11 cellular contexts compared by ENCODE assay signal in genomic region chr16:81042821-81043220, GRCh38. TPM values are rescaled to one million over a fixed set of nuclear protein-coding genes. Genes with fewer than 3 reads are reported as not detected.
DNase-seq lines count a peak whose midpoint lies in the region; ATAC-seq and TF ChIP-seq lines count a peak whose summit lies in the region.
"Had no signal": no experiment of that assay in that cellular context is flagged by ENCODE, and none has a peak within 500 bp of the region (broad histone marks: within the 10 kb centered on the region; RNA-seq: fewer than 3 reads in every experiment).

No MANE protein-coding gene starts in this region.

- no peaks in the 10 kb centered on the region for H4K20me1 ChIP-seq in IMR-90 (ENCODE audit: insufficient read depth, low read length)

- H3K4me2 ChIP-seq in IMR-90 (ENCODE audit: low read depth, low read length) = no peak overlapping the region
- H3K4me2 ChIP-seq: BLaER1 treated with 17β-estradiol and CSF1 and Interleukin-3, amounts not matched to agents 10 nM and 100 nM had no signal

- H3K9ac ChIP-seq in IMR-90 (ENCODE audit: low read depth, low read length) = no peak overlapping the region
- H3K9ac ChIP-seq: BLaER1 treated with 17β-estradiol and CSF1 and Interleukin-3, amounts not matched to agents 10 nM and 100 nM had no signal

- no peak overlapping the region for H2BK120ac ChIP-seq in IMR-90 (ENCODE audit: low read depth, low read length)

- no peak overlapping the region for H2AK9ac ChIP-seq in IMR-90 (replicated peaks; ENCODE audit: low read depth, low read length, poor library complexity)

- H3K4me3 ChIP-seq in IMR-90 (ENCODE audit: insufficient read depth, low read depth, low read length) = no peak overlapping the region
- H3K4me3 ChIP-seq: BLaER1 treated with 17β-estradiol and CSF1 and Interleukin-3, amounts not matched to agents 10 nM and 100 nM had no signal

- no peak for TF ChIP-seq CTCF in IMR-90 (conservative IDR thresholded peaks at IDR 0.05; ENCODE audit: low read depth, low read length)
- no peak for TF ChIP-seq CTCF in nephron progenitor cell (IDR thresholded peaks at IDR 0.05)
- TF ChIP-seq CTCF in GM10248 (IDR thresholded peaks at IDR 0.05; ENCODE audit: control extremely low read depth, extremely low read depth, low read depth, missing control alignments) = no peak

- DNase-seq in activated T-cell treated with anti-CD3 and anti-CD28 coated beads, Interleukin-2, amount 50 U/mL, for 24 hours = no peak
- DNase-seq in activated T-cell treated with anti-CD3 and anti-CD28 coated beads for 4 hours (no peak), IMR-90 (no peak), nephron progenitor cell (no peak), GM10248 (ENCODE audit: extremely low spot score) (no peak)
- DNase-seq: Calu3; CD8-positive, alpha-beta T cell; DMS79 treated with DMSO at 0.1 percent for 48 hours; H9 had no signal

- H4K91ac ChIP-seq in IMR-90 (ENCODE audit: insufficient read depth, low read depth, low read length) = no peak overlapping the region

- TF ChIP-seq RAD21 in IMR-90 (IDR thresholded peaks at IDR 0.05; ENCODE audit: low read length) = no peak

- H3K36me3 Mint-ChIP-seq in activated T-cell treated with anti-CD3 and anti-CD28 coated beads, Interleukin-2, amount 50 U/mL, for 24 hours (ENCODE audit: low read depth) = peaks cover 83% of the 10 kb centered on the region
- peaks cover 82% of the 10 kb centered on the region for H3K36me3 Mint-ChIP-seq in nephron progenitor cell (ENCODE audit: low read depth)

- H3K56ac ChIP-seq in IMR-90 (ENCODE audit: extremely low read depth, insufficient read depth, low read length) = no peak overlapping the region

- H2AFZ ChIP-seq in IMR-90 (replicated peaks; ENCODE audit: low read length, poor library complexity) = no peak overlapping the region

- H3K18ac ChIP-seq in IMR-90 (ENCODE audit: low read depth, low read length) = no peak overlapping the region

- CTCF ChIA-PET in IMR-90 (lab: Yijun Ruan, JAX) = no interaction called here
- CTCF ChIA-PET in GM10248 (lab: Yijun Ruan, JAX) = interaction anchor here (1.0 kb wide), 1 partner anchor 9 kb away, joined by 5 read pairs; no protein-coding TSS in a partner anchor

- peak overlapping the region; percentile 19 for H3K27ac Mint-ChIP-seq in activated T-cell treated with anti-CD3 and anti-CD28 coated beads, Interleukin-2, amount 50 U/mL, for 24 hours
- peak overlapping the region; percentile 74 for H3K27ac Mint-ChIP-seq in nephron progenitor cell
- H3K27ac Mint-ChIP-seq: B cell; CD8-positive, alpha-beta T cell; H9 had no signal

- H3K14ac ChIP-seq in IMR-90 (replicated peaks; ENCODE audit: low read depth, low read length) = no peak overlapping the region

- H3K27ac ChIP-seq in IMR-90 (ENCODE audit: insufficient read depth, low read length) = no peak overlapping the region
- H3K27ac ChIP-seq: BLaER1 treated with 17β-estradiol and CSF1 and Interleukin-3, amounts not matched to agents 10 nM and 100 nM had no signal

- no peak overlapping the region for H3K23ac ChIP-seq in IMR-90 (ENCODE audit: low read depth, low read length)

- H3K4me3 Mint-ChIP-seq in activated T-cell treated with anti-CD3 and anti-CD28 coated beads, Interleukin-2, amount 50 U/mL, for 24 hours = no peak overlapping the region
- no peak overlapping the region for H3K4me3 Mint-ChIP-seq in nephron progenitor cell
- H3K4me3 Mint-ChIP-seq: B cell; CD8-positive, alpha-beta T cell; H9 had no signal

- no peak overlapping the region for H3K4ac ChIP-seq in IMR-90 (ENCODE audit: low read depth, low read length)

- no peak overlapping the region for H2BK15ac ChIP-seq in IMR-90 (ENCODE audit: low read depth, low read length)

- no peaks in the 10 kb centered on the region for H3K9me3 Mint-ChIP-seq in activated T-cell treated with anti-CD3 and anti-CD28 coated beads, Interleukin-2, amount 50 U/mL, for 24 hours
- H3K9me3 Mint-ChIP-seq in nephron progenitor cell = peaks cover 4% of the 10 kb centered on the region
- H3K9me3 Mint-ChIP-seq: CD8-positive, alpha-beta T cell; H9 had no signal

- H3K4me1 Mint-ChIP-seq in activated T-cell treated with anti-CD3 and anti-CD28 coated beads, Interleukin-2, amount 50 U/mL, for 24 hours (ENCODE audit: low read depth) = peaks cover 17% of the 10 kb centered on the region
- peaks cover 11% of the 10 kb centered on the region for H3K4me1 Mint-ChIP-seq in nephron progenitor cell

- POLR2A ChIA-PET in IMR-90 (lab: Charles Lee; ENCODE audit: unreplicated experiment) = no interaction called here
- POLR2A ChIA-PET in GM10248 (lab: Yijun Ruan, JAX) = no interaction called here

- H4K5ac ChIP-seq in IMR-90 (ENCODE audit: low read depth, low read length) = no peak overlapping the region

- peaks cover 31% of the 10 kb centered on the region for H3K36me3 ChIP-seq in IMR-90 (ENCODE audit: control insufficient read depth, insufficient read depth, low read length)

- TF ChIP-seq POLR2A in IMR-90 (IDR thresholded peaks at IDR 0.05; ENCODE audit: low read depth, low read length) = no peak

- no CpG with 5 or more reads among the region's 2 CpGs for WGBS in IMR-90 (ENCODE audit: extremely low coverage in 2 of 2, insufficient read length in 1 of 2), 2 experiments

- H3K27me3 ChIP-seq in IMR-90 (ENCODE audit: control insufficient read depth, insufficient read depth, low read length) = no peaks in the 10 kb centered on the region
- H3K27me3 ChIP-seq: BLaER1 treated with 17β-estradiol and CSF1 and Interleukin-3, amounts not matched to agents 10 nM and 100 nM had no signal

- dilution Hi-C loops in IMR-90 (cut with HindIII; ENCODE audit: low sequenced_read_pairs, unreplicated experiment) = no loop called here

- H3K27me3 Mint-ChIP-seq in activated T-cell treated with anti-CD3 and anti-CD28 coated beads, Interleukin-2, amount 50 U/mL, for 24 hours = no peaks in the 10 kb centered on the region
- no peaks in the 10 kb centered on the region for H3K27me3 Mint-ChIP-seq in nephron progenitor cell (ENCODE audit: low read depth, poor library complexity)
- H3K27me3 Mint-ChIP-seq: B cell had no signal

- H4K8ac ChIP-seq in IMR-90 (ENCODE audit: low read depth in 2 of 2, low read length in 2 of 2) = no peak overlapping the region

- H3K9me1 ChIP-seq in IMR-90 (ENCODE audit: insufficient read depth, low read length) = peaks cover 7% of the 10 kb centered on the region; the same call in 1 of the 2 replicates

- no peak overlapping the region for H2BK5ac ChIP-seq in IMR-90 (ENCODE audit: low read depth, low read length, poor library complexity, severe bottlenecking)

- ATAC-seq in IMR-90 (ENCODE audit: low read depth) = no peak
- ATAC-seq: CD8-positive, alpha-beta T cell had no signal

- H3K79me1 ChIP-seq in IMR-90 (ENCODE audit: low read depth in 1 of 2, low read length in 2 of 2) = peaks cover 20 to 26% of the 10 kb centered on the region in 2 experiments; a peak in 3 of 4 replicates

- H2BK20ac ChIP-seq in IMR-90 (ENCODE audit: low read depth, low read length) = no peak overlapping the region

- no TSS peak for BruUV-seq in IMR-90 (replicated peaks; lab: Mats Ljungman, UMichigan)

- in situ Hi-C loops in IMR-90 (cut with MboI; ENCODE audit: low sequenced_read_pairs) = loop anchor here (25.0 kb wide), 1 partner anchor 694 kb away; no protein-coding TSS in a partner anchor

- no peaks in the 10 kb centered on the region for H3K9me3 ChIP-seq in IMR-90 (ENCODE audit: control insufficient read depth, insufficient read depth, low read length)

- no peak overlapping the region for H2AK5ac ChIP-seq in IMR-90 (ENCODE audit: low read depth, low read length)

- H3K4me1 ChIP-seq in IMR-90 (ENCODE audit: control insufficient read depth, insufficient read depth, low read length) = no peaks in the 10 kb centered on the region; the same call in 1 of the 2 replicates

- intact Hi-C loops in IMR-90 (cut with micrococcal nuclease) = no loop called here

TF ChIP-seq in IMR-90, 13 proteins besides CTCF, POLR2A, EP300 and RAD21:
- TF ChIP-seq MAZ (IDR thresholded peaks at IDR 0.05; ENCODE audit: borderline replicate concordance, low read depth, low read length) (no peak), CEBPB (IDR thresholded peaks at IDR 0.05; ENCODE audit: low read depth, low read length) (0 out of 2 replicates have a peak, but pooled peaks have one; percentile 43), NFE2L2 (IDR thresholded peaks at IDR 0.05; ENCODE audit: low read depth, low read length) (no peak), ELK1 (IDR thresholded peaks at IDR 0.05; ENCODE audit: borderline replicate concordance, low read depth, low read length) (no peak), SMC3 (IDR thresholded peaks at IDR 0.05; ENCODE audit: low read depth, low read length) (no peak)

RNA-seq across cellular contexts. Expression of gene ATMIN, which starts 7.2 kb away (rescaled TPM):
- total RNA-seq in IMR-90 (2012; rRNA removed) = 38.9 and 45.9 TPM in 2 replicates
- 13.5 and 15.8 TPM in 2 replicates for polyA plus RNA-seq in IMR-90 (2012; rRNA removed)
- polyA plus RNA-seq in IMR-90 (2012; cell fraction: cytosol; rRNA removed) = 5.0 and 5.6 TPM in 2 replicates
- 1.9 and 13.6 TPM in 2 replicates for polyA plus RNA-seq in IMR-90 (2012; cell fraction: nucleus; rRNA removed; ENCODE audit: low replicate concordance)

RNA-seq across cellular contexts. Expression of gene C16orf46, which starts 34.2 kb away (rescaled TPM):
- under 0.01 and 0.72 TPM in 2 replicates for total RNA-seq in IMR-90 (2012; rRNA removed)
- polyA plus RNA-seq in IMR-90 (2012; rRNA removed) = 0.27 and 0.55 TPM in 2 replicates
- polyA plus RNA-seq in IMR-90 (2012; cell fraction: cytosol; rRNA removed) = 0.23 TPM in 1 of 2 replicates, not detected in the other
- 0.25 TPM in 1 of 2 replicates, not detected in the other for polyA plus RNA-seq in IMR-90 (2012; cell fraction: nucleus; rRNA removed; ENCODE audit: low replicate concordance)
- total RNA-seq: B cell had no signal

RNA-seq across cellular contexts. Expression of gene CENPN, which starts 35.8 kb away (rescaled TPM):
- 22.8 and 34.4 TPM in 2 replicates for total RNA-seq in IMR-90 (2012; rRNA removed)
- polyA plus RNA-seq in IMR-90 (2012; rRNA removed) = 20.5 and 37.4 TPM in 2 replicates
- 3.3 and 7.3 TPM in 2 replicates for polyA plus RNA-seq in IMR-90 (2012; cell fraction: cytosol; rRNA removed)
- polyA plus RNA-seq in IMR-90 (2012; cell fraction: nucleus; rRNA removed; ENCODE audit: low replicate concordance) = 4.6 and 6.2 TPM in 2 replicates

RNA-seq across cellular contexts. Expression of gene CMC2, which starts 36.1 kb away (rescaled TPM):
- 57.0 and 81.4 TPM in 2 replicates for total RNA-seq in IMR-90 (2012; rRNA removed)
- polyA plus RNA-seq in IMR-90 (2012; rRNA removed) = 104 and 108 TPM in 2 replicates
- polyA plus RNA-seq in IMR-90 (2012; cell fraction: cytosol; rRNA removed) = 75.5 and 109 TPM in 2 replicates
- polyA plus RNA-seq in IMR-90 (2012; cell fraction: nucleus; rRNA removed; ENCODE audit: low replicate concordance) = 19.9 and 36.3 TPM in 2 replicates

RNA-seq across cellular contexts. Expression of gene GCSH, which starts 53.4 kb away (rescaled TPM):
- 9.3 and 19.7 TPM in 2 replicates for total RNA-seq in IMR-90 (2012; rRNA removed)
- 19.5 and 21.2 TPM in 2 replicates for polyA plus RNA-seq in IMR-90 (2012; rRNA removed)
- polyA plus RNA-seq in IMR-90 (2012; cell fraction: cytosol; rRNA removed) = 9.1 and 14.6 TPM in 2 replicates
- polyA plus RNA-seq in IMR-90 (2012; cell fraction: nucleus; rRNA removed; ENCODE audit: low replicate concordance) = 3.7 and 5.4 TPM in 2 replicates
